Comparison of ENCODE assay signal across 15 cellular contexts in the genomic region with DNA sequence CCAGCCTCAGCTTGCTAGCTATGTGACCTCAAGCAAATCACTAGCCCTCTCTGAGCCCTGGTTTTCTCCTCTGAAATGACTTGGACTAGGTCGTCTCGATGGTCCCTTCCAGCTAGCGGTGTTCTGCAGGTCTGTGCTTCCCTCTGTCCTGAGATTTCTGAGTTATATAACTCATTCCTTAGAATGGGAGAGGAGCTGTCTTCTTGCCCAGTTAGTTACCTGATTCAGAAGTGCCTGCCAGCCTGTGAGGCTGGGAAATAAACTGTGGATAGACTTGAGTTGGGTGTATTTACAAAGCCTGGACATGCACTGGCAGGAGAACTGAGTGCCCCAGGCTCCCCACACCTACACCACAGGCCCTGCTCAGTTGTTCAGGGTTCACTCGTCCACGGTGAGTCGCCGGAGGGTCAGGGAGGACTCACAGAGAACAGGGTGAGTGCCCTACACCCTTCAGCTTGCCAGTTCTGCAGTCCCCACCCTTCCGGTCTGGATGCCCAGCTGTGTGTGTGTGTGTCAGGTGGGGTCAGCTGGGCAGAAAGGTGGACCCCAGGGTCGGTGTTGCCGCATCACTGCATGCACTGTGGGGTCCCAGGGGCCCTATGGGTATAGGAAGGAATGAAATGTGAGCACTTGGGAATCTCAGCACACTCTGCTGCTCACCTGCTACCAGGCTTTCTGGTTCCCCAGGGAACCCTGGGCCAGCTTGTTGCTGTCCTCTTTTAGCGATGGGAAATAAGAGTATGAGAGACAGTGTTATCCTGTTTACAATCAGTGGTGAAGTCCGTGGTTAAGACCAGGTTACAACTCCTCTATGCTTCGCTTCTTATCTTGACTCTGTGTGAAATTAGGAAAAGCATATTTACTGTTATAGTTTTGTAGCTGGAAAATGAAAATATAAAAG.
A peak's percentile ranks its signal among the peaks of the same experiment; 100 is the strongest.
DNase-seq lines count a peak whose midpoint lies in the region; ATAC-seq and TF ChIP-seq lines count a peak whose summit lies in the region.
"Had no signal": no experiment of that assay in that cellular context is flagged by ENCODE, and none has a peak within 500 bp of the region (broad histone marks: within the 10 kb centered on the region; RNA-seq: fewer than 3 reads in every experiment).

No MANE protein-coding gene starts in this region.

- TF ChIP-seq CTCF in activated B cell treated with CpG ODN at 0.5 μM for 24 hours (IDR thresholded peaks at IDR 0.05) (no peak), right lobe of liver (IDR thresholded peaks at IDR 0.05) (peak in 1 of 4 donors; percentile 10)

- TF ChIP-seq POLR2A in right lobe of liver (IDR thresholded peaks at IDR 0.05) = no peak

- H3K27ac Mint-ChIP-seq in activated naive CD8-positive, alpha-beta T cell treated with anti-CD3 and anti-CD28 coated beads, Interleukin-2, amount 50 U/mL, for 24 hours = no peak overlapping the region
- H3K27ac Mint-ChIP-seq in activated naive CD8-positive, alpha-beta T cell treated with anti-CD3 and anti-CD28 coated beads for 36 hours = no peak overlapping the region
- H3K27ac Mint-ChIP-seq in activated B cell treated with CpG ODN at 0.5 μM for 24 hours = peak overlapping the region; percentile 72
- H3K27ac Mint-ChIP-seq in stimulated activated naive CD8-positive, alpha-beta T cell treated with anti-CD3 and anti-CD28 coated beads, Interleukin-15, amount 100 ng/mL, for 72 hours = peak overlapping the region; percentile 49 to 65

- H3K9ac ChIP-seq in Karpas-422 (ENCODE audit: low read length) = no peak overlapping the region

- no peak overlapping the region for H2AFZ ChIP-seq in Karpas-422 (ENCODE audit: low read length)

- no peak for DNase-seq in activated naive CD8-positive, alpha-beta T cell treated with anti-CD3 and anti-CD28 coated beads, Interleukin-2, amount 50 U/mL, for 24 hours
- DNase-seq in activated naive CD8-positive, alpha-beta T cell treated with anti-CD3 and anti-CD28 coated beads for 36 hours = no peak
- no peak for DNase-seq in activated B cell treated with CpG ODN at 0.5 μM for 24 hours
- peak; percentile 57 to 88 (median 79) for DNase-seq in right lobe of liver
- no peak for DNase-seq in stimulated activated naive CD8-positive, alpha-beta T cell treated with anti-CD3 and anti-CD28 coated beads, Interleukin-15, amount 100 ng/mL, for 72 hours
- no peak for DNase-seq in epidermal melanocyte (ENCODE audit: insufficient read length, low spot score)
- no peak for DNase-seq in DMS53 treated with DMSO at 0.1 percent for 48 hours (lab: John Stamatoyannopoulos, UW; ENCODE audit: unreplicated experiment)
- DNase-seq in Karpas-422 = no peak
- DNase-seq: activated CD4-positive, alpha-beta T cell treated with anti-CD3 and anti-CD28 coated beads, Interleukin-2, amount 50 U/mL, for 48 hours; effector CD8-positive, alpha-beta T cell; glutamatergic neuron; kidney glomerular epithelial cell; NCI-H1048; stimulated activated CD4-positive, alpha-beta T cell treated with anti-CD3 and anti-CD28 coated beads, Interleukin-15, amount 100 ng/mL, for 24 hours; upper lobe of left lung had no signal

- H3K9me3 Mint-ChIP-seq in activated naive CD8-positive, alpha-beta T cell treated with anti-CD3 and anti-CD28 coated beads, Interleukin-2, amount 50 U/mL, for 24 hours = no peaks in the 10 kb centered on the region
- no peaks in the 10 kb centered on the region for H3K9me3 Mint-ChIP-seq in activated naive CD8-positive, alpha-beta T cell treated with anti-CD3 and anti-CD28 coated beads for 36 hours
- H3K9me3 Mint-ChIP-seq in activated B cell treated with CpG ODN at 0.5 μM for 24 hours = no peaks in the 10 kb centered on the region
- no peaks in the 10 kb centered on the region for H3K9me3 Mint-ChIP-seq in stimulated activated naive CD8-positive, alpha-beta T cell treated with anti-CD3 and anti-CD28 coated beads, Interleukin-15, amount 100 ng/mL, for 72 hours

- H3K36me3 Mint-ChIP-seq in activated naive CD8-positive, alpha-beta T cell treated with anti-CD3 and anti-CD28 coated beads, Interleukin-2, amount 50 U/mL, for 24 hours (ENCODE audit: low read depth) = no peaks in the 10 kb centered on the region
- H3K36me3 Mint-ChIP-seq in activated naive CD8-positive, alpha-beta T cell treated with anti-CD3 and anti-CD28 coated beads for 36 hours = no peaks in the 10 kb centered on the region
- no peaks in the 10 kb centered on the region for H3K36me3 Mint-ChIP-seq in activated B cell treated with CpG ODN at 0.5 μM for 24 hours (ENCODE audit: low read depth)

- 48% methylated on average over 9 of the region's 13 CpGs for WGBS in right lobe of liver (ENCODE audit: insufficient coverage, low coverage, low lambda C conversion rate, missing lambda C conversion rate)

- intact Hi-C loops in activated B cell treated with CpG ODN at 0.5 μM for 24 hours (cut with micrococcal nuclease) = loop anchor here (2.0 kb wide), 1 partner anchor 15 kb away; no protein-coding TSS in a partner anchor
- intact Hi-C loops in right lobe of liver (cut with DNase I) = no loop called here

- CTCF ChIA-PET in activated B cell treated with CpG ODN at 0.5 μM for 24 hours (lab: Charles Lee) = interaction anchor here (0.6 to 2.2 kb wide), 4 partner anchors 29 to 399 kb away, joined by 3 to 8 read pairs (median 4); no protein-coding TSS in a partner anchor

- H3K4me3 ChIP-seq in right lobe of liver (no peak overlapping the region), Karpas-422 (ENCODE audit: low read length) (no peak overlapping the region)
- H3K4me3 ChIP-seq: upper lobe of left lung had no signal

- no peaks in the 10 kb centered on the region for H3K9me2 ChIP-seq in Karpas-422 (replicated peaks; ENCODE audit: insufficient read depth, low read length)

- no peaks in the 10 kb centered on the region for H3K27me3 Mint-ChIP-seq in activated naive CD8-positive, alpha-beta T cell treated with anti-CD3 and anti-CD28 coated beads, Interleukin-2, amount 50 U/mL, for 24 hours
- no peaks in the 10 kb centered on the region for H3K27me3 Mint-ChIP-seq in activated naive CD8-positive, alpha-beta T cell treated with anti-CD3 and anti-CD28 coated beads for 36 hours
- H3K27me3 Mint-ChIP-seq in activated B cell treated with CpG ODN at 0.5 μM for 24 hours = no peaks in the 10 kb centered on the region
- H3K27me3 Mint-ChIP-seq in stimulated activated naive CD8-positive, alpha-beta T cell treated with anti-CD3 and anti-CD28 coated beads, Interleukin-15, amount 100 ng/mL, for 72 hours = peaks cover 10% of the 10 kb centered on the region

- H3K4me3 Mint-ChIP-seq in activated naive CD8-positive, alpha-beta T cell treated with anti-CD3 and anti-CD28 coated beads, Interleukin-2, amount 50 U/mL, for 24 hours = no peak overlapping the region
- H3K4me3 Mint-ChIP-seq in activated naive CD8-positive, alpha-beta T cell treated with anti-CD3 and anti-CD28 coated beads for 36 hours = no peak overlapping the region
- peak overlapping the region; percentile 57 for H3K4me3 Mint-ChIP-seq in activated B cell treated with CpG ODN at 0.5 μM for 24 hours
- H3K4me3 Mint-ChIP-seq in stimulated activated naive CD8-positive, alpha-beta T cell treated with anti-CD3 and anti-CD28 coated beads, Interleukin-15, amount 100 ng/mL, for 72 hours = no peak overlapping the region

- POLR2A ChIA-PET in activated B cell treated with CpG ODN at 0.5 μM for 24 hours (lab: Charles Lee) = interaction anchor here (0.6 to 1.8 kb wide), 3 partner anchors 10 to 364 kb away, joined by 3 to 7 read pairs (median 4); no protein-coding TSS in a partner anchor

- ATAC-seq in activated naive CD8-positive, alpha-beta T cell treated with anti-CD3 and anti-CD28 coated beads, Interleukin-2, amount 50 U/mL, for 24 hours = peak; percentile 54
- peak; percentile 71 for ATAC-seq in activated B cell treated with CpG ODN at 0.5 μM for 24 hours (ENCODE audit: low read depth)
- ATAC-seq in right lobe of liver = peak; percentile 74 to 92 (median 89)
- no peak for ATAC-seq in stimulated activated naive CD8-positive, alpha-beta T cell treated with anti-CD3 and anti-CD28 coated beads, Interleukin-15, amount 100 ng/mL, for 72 hours

- H3K27me3 ChIP-seq in right lobe of liver = no peaks in the 10 kb centered on the region
- no peaks in the 10 kb centered on the region for H3K27me3 ChIP-seq in Karpas-422 (ENCODE audit: low read length)
- H3K27me3 ChIP-seq: upper lobe of left lung had no signal

- H3K4me1 ChIP-seq in right lobe of liver (peaks cover 0 to 20% (median 10%) of the 10 kb centered on the region in 4 donors), Karpas-422 (ENCODE audit: low read length) (peaks cover 6% of the 10 kb centered on the region)

- H4K20me1 ChIP-seq in Karpas-422 (ENCODE audit: insufficient read depth, low read depth, low read length) = no peaks in the 10 kb centered on the region

- H3K4me2 ChIP-seq in Karpas-422 (ENCODE audit: low read depth, low read length, poor library complexity, severe bottlenecking) = no peak overlapping the region

- no peaks in the 10 kb centered on the region for H3K36me3 ChIP-seq in right lobe of liver
- H3K36me3 ChIP-seq in Karpas-422 (ENCODE audit: insufficient read depth, low read length) = no peaks in the 10 kb centered on the region
- H3K36me3 ChIP-seq: upper lobe of left lung had no signal

- peak overlapping the region in 1 of 3 donors; percentile 51 for H3K27ac ChIP-seq in right lobe of liver
- no peak overlapping the region for H3K27ac ChIP-seq in Karpas-422 (ENCODE audit: low read length)
- H3K27ac ChIP-seq: upper lobe of left lung had no signal

- peaks cover 6% of the 10 kb centered on the region for H3K4me1 Mint-ChIP-seq in activated naive CD8-positive, alpha-beta T cell treated with anti-CD3 and anti-CD28 coated beads, Interleukin-2, amount 50 U/mL, for 24 hours
- H3K4me1 Mint-ChIP-seq in activated naive CD8-positive, alpha-beta T cell treated with anti-CD3 and anti-CD28 coated beads for 36 hours = peaks cover 6% of the 10 kb centered on the region
- peaks cover 56% of the 10 kb centered on the region for H3K4me1 Mint-ChIP-seq in activated B cell treated with CpG ODN at 0.5 μM for 24 hours
- H3K4me1 Mint-ChIP-seq in stimulated activated naive CD8-positive, alpha-beta T cell treated with anti-CD3 and anti-CD28 coated beads, Interleukin-15, amount 100 ng/mL, for 72 hours = peaks cover 6% of the 10 kb centered on the region

- H3K79me2 ChIP-seq in Karpas-422 (ENCODE audit: low read length) = no peaks in the 10 kb centered on the region

- H3K9me3 ChIP-seq in right lobe of liver = no peaks in the 10 kb centered on the region
- H3K9me3 ChIP-seq in Karpas-422 (ENCODE audit: low read length) = no peaks in the 10 kb centered on the region
- H3K9me3 ChIP-seq: upper lobe of left lung had no signal

Comparison
In these comparisons a context has a peak if more than half of its experiments do, and no peak if none do; other contexts are left out.
1. DNase-seq: peak in right lobe of liver (3 of 3); none in activated naive CD8-positive, alpha-beta T cell treated with anti-CD3 and anti-CD28 coated beads, Interleukin-2, amount 50 U/mL, for 24 hours (single experiment), activated naive CD8-positive, alpha-beta T cell treated with anti-CD3 and anti-CD28 coated beads for 36 hours (single experiment), activated B cell treated with CpG ODN at 0.5 μM for 24 hours (single experiment), stimulated activated naive CD8-positive, alpha-beta T cell treated with anti-CD3 and anti-CD28 coated beads, Interleukin-15, amount 100 ng/mL, for 72 hours (0 of 2), epidermal melanocyte (single experiment), DMS53 treated with DMSO at 0.1 percent for 48 hours (single experiment) and Karpas-422 (single experiment).
2. H3K27ac Mint-ChIP-seq: peak in activated B cell treated with CpG ODN at 0.5 μM for 24 hours (single experiment) and stimulated activated naive CD8-positive, alpha-beta T cell treated with anti-CD3 and anti-CD28 coated beads, Interleukin-15, amount 100 ng/mL, for 72 hours (2 of 2); none in activated naive CD8-positive, alpha-beta T cell treated with anti-CD3 and anti-CD28 coated beads, Interleukin-2, amount 50 U/mL, for 24 hours (single experiment) and activated naive CD8-positive, alpha-beta T cell treated with anti-CD3 and anti-CD28 coated beads for 36 hours (single experiment).